ENCODE assay signal across 7 cellular contexts in genomic region chr15:101965860-101966259, GRCh38.
DNase-seq lines count a peak whose midpoint lies in the region; ATAC-seq and TF ChIP-seq lines count a peak whose summit lies in the region.
"Not testable (repeated sequence)": the region's sequence is repeated elsewhere in the genome, so short reads cannot be mapped to it uniquely, and the experiment has no call there.

No MANE protein-coding gene starts in this region.

- not testable (repeated sequence) for H3K4me1 ChIP-seq in left lung

- H3K27me3 ChIP-seq in H7 (ENCODE audit: control insufficient read depth, insufficient read depth, low read length); WERI-Rb-1 (ENCODE audit: insufficient read depth, low read depth, severe bottlenecking); left lung: not testable (repeated sequence)

- not testable (repeated sequence) for H3K27ac ChIP-seq in WERI-Rb-1, left lung

- in situ Hi-C loops in T47D (cut with HindIII; ENCODE audit: low pct_unique_long_range_greater_than_20kb, low sequenced_read_pairs) = not testable (repeated sequence)

- intact Hi-C loops in Right ventricle myocardium superior (cut with DNase I); left lung (cut with DNase I): not testable (repeated sequence)

- not testable (repeated sequence) for H3K36me3 ChIP-seq in H7 (replicated peaks; ENCODE audit: control insufficient read depth, insufficient read depth, low read length); WERI-Rb-1; left lung

- TF ChIP-seq CTCF in WERI-Rb-1 (IDR thresholded peaks at IDR 0.05; ENCODE audit: low read depth, low read length); left lung (IDR thresholded peaks at IDR 0.05); omental fat pad (IDR thresholded peaks at IDR 0.05): not testable (repeated sequence)

- not testable (repeated sequence) for H3K9me3 ChIP-seq in WERI-Rb-1 (ENCODE audit: severe bottlenecking); left lung

- not testable (repeated sequence) for ATAC-seq in Right ventricle myocardium superior (ENCODE audit: poor library complexity); left lung; omental fat pad (ENCODE audit: low FRiP score)

- DNase-seq in H7 = peak; percentile 19
- DNase-seq in WERI-Rb-1 = peak; percentile 6
- peak; percentile 0 for DNase-seq in T47D (ENCODE audit: low read depth in 1 of 2, low spot score in 1 of 2)
- peak; percentile 29 for DNase-seq in Right ventricle myocardium superior
- DNase-seq in left lung = peak; percentile 35 to 80
- peak; percentile 18 for DNase-seq in omental fat pad (ENCODE audit: low spot score)
- DNase-seq in stimulated activated CD4-positive, alpha-beta T cell treated with anti-CD3 and anti-CD28 coated beads, Interleukin-4, amount 100 ng/mL, for 1 hour = peak; percentile 8

- not testable (repeated sequence) for H3K4me3 ChIP-seq in H7 (ENCODE audit: insufficient read depth, low read depth, low read length); WERI-Rb-1 (ENCODE audit: low read depth, low read length); left lung

Comparison
In these comparisons a context has a peak if more than half of its experiments do, and no peak if none do; other contexts are left out.
1. DNase-seq: peak in every context shown above with its lines; median percentile 58 in left lung; 29 in Right ventricle myocardium superior; 19 in H7; 18 in omental fat pad; 8 in stimulated activated CD4-positive, alpha-beta T cell treated with anti-CD3 and anti-CD28 coated beads, Interleukin-4, amount 100 ng/mL, for 1 hour; 6 in WERI-Rb-1; 0 in T47D.